Comparison of ENCODE assay signal across 9 cellular contexts in the genomic region with DNA sequence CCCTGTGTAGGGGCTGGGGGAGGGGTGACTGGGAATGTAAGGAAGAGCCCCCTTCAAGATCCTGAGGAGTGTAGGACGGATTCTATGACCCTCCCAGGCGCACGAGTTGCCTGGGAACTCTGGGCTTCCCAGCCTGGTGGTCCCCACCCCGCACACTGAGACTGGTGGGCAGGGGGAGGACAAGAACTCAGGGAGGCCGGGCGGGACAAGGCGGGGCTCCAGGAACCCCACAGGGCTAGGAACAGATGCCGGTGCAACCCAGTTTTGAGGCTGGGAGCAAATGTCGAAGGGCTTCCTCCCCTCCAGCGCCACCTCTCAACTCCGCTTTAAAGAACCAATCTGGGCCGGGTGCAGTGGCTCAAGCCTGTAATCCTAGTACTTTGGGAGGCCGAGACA. TPM values are rescaled to one million over a fixed set of nuclear protein-coding genes. Genes with fewer than 3 reads are reported as not detected.
DNase-seq lines count a peak whose midpoint lies in the region; ATAC-seq, FAIRE-seq and TF ChIP-seq lines count a peak whose summit lies in the region.
"Had no signal": no experiment of that assay in that cellular context is flagged by ENCODE, and none has a peak within 500 bp of the region (broad histone marks: within the 10 kb centered on the region; RNA-seq: fewer than 3 reads in every experiment).

No MANE protein-coding gene starts in this region.

- intact Hi-C loops in endothelial cell of umbilical vein (cut with micrococcal nuclease), result no loop called here

- H2AFZ ChIP-seq in endothelial cell of umbilical vein (ENCODE audit: low read depth, low read length) (no peak overlapping the region), osteoblast (ENCODE audit: low read length) (peak overlapping the region; percentile 56)

- H3K36me3 ChIP-seq in BJ (ENCODE audit: control insufficient read depth, insufficient read depth, low read length), result peaks cover 2% of the 10 kb centered on the region
- peaks cover 23% of the 10 kb centered on the region for H3K36me3 ChIP-seq in NT2/D1 (ENCODE audit: insufficient read depth, insufficient read length, low read length)
- H3K36me3 ChIP-seq in endothelial cell of umbilical vein (ENCODE audit: control insufficient read depth in 2 of 2, extremely low read depth in 1 of 2, insufficient read depth in 2 of 2, low read length in 2 of 2), result peaks cover 0 to 5% of the 10 kb centered on the region in 2 experiments
- peaks cover 13% of the 10 kb centered on the region for H3K36me3 ChIP-seq in osteoblast (ENCODE audit: insufficient read depth, low read length)

- no peak for TF ChIP-seq POLR2A in endothelial cell of umbilical vein (IDR thresholded peaks at IDR 0.05; ENCODE audit: low read depth, low read length)

- BruUV-seq in endothelial cell of umbilical vein (replicated peaks; lab: Mats Ljungman, UMichigan), result no TSS peak

- H3K79me2 ChIP-seq in endothelial cell of umbilical vein (ENCODE audit: control insufficient read depth, insufficient read depth, low read length), result peaks cover 41% of the 10 kb centered on the region
- peaks cover 37% of the 10 kb centered on the region for H3K79me2 ChIP-seq in osteoblast (ENCODE audit: insufficient read depth, low read length)

- ATAC-seq in GM21576 (IDR thresholded peaks at IDR 0.05; ENCODE audit: unreplicated experiment) (no peak), HG02798 (IDR thresholded peaks at IDR 0.05; ENCODE audit: poor library complexity, unreplicated experiment) (no peak)

- H3K4me3 ChIP-seq in BJ (ENCODE audit: low read depth, low read length), result peak overlapping the region; percentile 74; the same call in 1 of the 2 replicates
- H3K4me3 ChIP-seq in NT2/D1 (ENCODE audit: insufficient read length, low read depth), result peak overlapping the region; percentile 78
- no peak overlapping the region for H3K4me3 ChIP-seq in endothelial cell of umbilical vein (replicated peaks in 1 of 3; ENCODE audit: insufficient read depth in 1 of 3, low read depth in 1 of 3, low read length in 3 of 3)
- peak overlapping the region; percentile 78 for H3K4me3 ChIP-seq in osteoblast (ENCODE audit: insufficient read depth, low read length)

- H3K27me3 ChIP-seq in BJ (ENCODE audit: control insufficient read depth, insufficient read depth, low read length) (no peaks in the 10 kb centered on the region), NT2/D1 (ENCODE audit: insufficient read depth, insufficient read length) (no peaks in the 10 kb centered on the region), endothelial cell of umbilical vein (ENCODE audit: control insufficient read depth in 2 of 2, insufficient read depth in 2 of 2, low read length in 2 of 2) (no peaks in the 10 kb centered on the region), osteoblast (ENCODE audit: insufficient read depth, low read length) (no peaks in the 10 kb centered on the region)

- no peaks in the 10 kb centered on the region for H3K9me3 ChIP-seq in NT2/D1 (ENCODE audit: insufficient read depth, low read length)
- no peaks in the 10 kb centered on the region for H3K9me3 ChIP-seq in endothelial cell of umbilical vein (replicated peaks; ENCODE audit: control insufficient read depth, insufficient read depth, low read length)
- no peaks in the 10 kb centered on the region for H3K9me3 ChIP-seq in osteoblast (ENCODE audit: low read depth, low read length)

- DNase-seq in BJ (ENCODE audit: low read depth), result no peak
- DNase-seq in NT2/D1 (ENCODE audit: low read depth, low spot score), result no peak
- DNase-seq in endothelial cell of umbilical vein (ENCODE audit: low read depth, low spot score), result no peak
- DNase-seq in osteoblast (ENCODE audit: insufficient read length, low spot score, missing footprints), result no peak
- DNase-seq in iPS-NIHi7 (ENCODE audit: extremely low spot score), result no peak
- DNase-seq in anterior cingulate cortex (lab: John Stamatoyannopoulos, UW), result no peak
- DNase-seq: effector memory CD4-positive, alpha-beta T cell had no signal

- H3K4me1 ChIP-seq in NT2/D1 (ENCODE audit: insufficient read depth, insufficient read length) (peaks cover 6% of the 10 kb centered on the region), endothelial cell of umbilical vein (ENCODE audit: control insufficient read depth, extremely low read depth, insufficient read depth, low read length) (peaks cover 21% of the 10 kb centered on the region), osteoblast (ENCODE audit: insufficient read depth, low read length) (peaks cover 29% of the 10 kb centered on the region)

- H3K27ac ChIP-seq in endothelial cell of umbilical vein (ENCODE audit: insufficient read depth, low read depth, low read length) (peak overlapping the region; percentile 93), osteoblast (ENCODE audit: low read depth, low read length) (peak overlapping the region; percentile 91)

- TF ChIP-seq CTCF in BJ (IDR thresholded peaks at IDR 0.05; ENCODE audit: insufficient read depth, low read depth, low read length) (no peak), endothelial cell of umbilical vein (IDR thresholded peaks at IDR 0.05; ENCODE audit: extremely low read depth in 1 of 2, insufficient read depth in 1 of 2, low read depth in 1 of 2, low read length in 2 of 2) (no peak), osteoblast (IDR thresholded peaks at IDR 0.05; ENCODE audit: extremely low read depth, low read depth, low read length) (no peak)

- FAIRE-seq in endothelial cell of umbilical vein (lab: Jason Lieb, UNC), result no peak

- CTCF ChIA-PET in BJ (lab: Yijun Ruan, JAX), result interaction anchor here (0.7 to 1.9 kb wide), 2 partner anchors 9 to 33 kb away, joined by 3 to 4 read pairs; no protein-coding TSS in a partner anchor
- CTCF ChIA-PET in endothelial cell of umbilical vein (lab: Charles Lee), result no interaction called here

- H3K4me2 ChIP-seq in endothelial cell of umbilical vein (ENCODE audit: insufficient read depth, low read length) (peak overlapping the region; percentile 64), osteoblast (ENCODE audit: insufficient read depth, low read length) (peak overlapping the region; percentile 91)

- H4K20me1 ChIP-seq in endothelial cell of umbilical vein (replicated peaks; ENCODE audit: control insufficient read depth, extremely low read depth, insufficient read depth, low read length) (no peaks in the 10 kb centered on the region), osteoblast (ENCODE audit: insufficient read depth, low read length) (peaks cover 25% of the 10 kb centered on the region)

- no peaks in the 10 kb centered on the region for H3K9me1 ChIP-seq in endothelial cell of umbilical vein (replicated peaks; ENCODE audit: control insufficient read depth, extremely low read depth, insufficient read depth, low read length)

- H3K9ac ChIP-seq in NT2/D1 (ENCODE audit: insufficient read length, low read depth) (peak overlapping the region; percentile 96), endothelial cell of umbilical vein (replicated peaks; ENCODE audit: extremely low read depth, insufficient read depth, low read length) (no peak overlapping the region)

- dilution Hi-C loops in endothelial cell of umbilical vein (cut with MboI; ENCODE audit: extremely low pct_ligation_motif_present, low sequenced_read_pairs), result no loop called here

- POLR2A ChIA-PET in BJ (lab: Charles Lee), result no interaction called here
- POLR2A ChIA-PET in endothelial cell of umbilical vein (lab: Charles Lee), result no interaction called here

TF ChIP-seq in endothelial cell of umbilical vein, 7 proteins besides CTCF, POLR2A, EP300 and RAD21:
- TF ChIP-seq GATA2 (IDR thresholded peaks at IDR 0.05; ENCODE audit: insufficient read depth, insufficient read length, low read depth, low read length), result no peak
- TF ChIP-seq FOS (IDR thresholded peaks at IDR 0.05; ENCODE audit: borderline replicate concordance, insufficient read depth, low read length), result no peak
- TF ChIP-seq POLR2AphosphoS5 (IDR thresholded peaks at IDR 0.05; ENCODE audit: insufficient read depth, low read depth, low read length), result no peak
- TF ChIP-seq EZH2 (IDR thresholded peaks at IDR 0.05; ENCODE audit: borderline replicate concordance, low read depth, low read length, severe bottlenecking), result no peak
- TF ChIP-seq, protein P1, sequence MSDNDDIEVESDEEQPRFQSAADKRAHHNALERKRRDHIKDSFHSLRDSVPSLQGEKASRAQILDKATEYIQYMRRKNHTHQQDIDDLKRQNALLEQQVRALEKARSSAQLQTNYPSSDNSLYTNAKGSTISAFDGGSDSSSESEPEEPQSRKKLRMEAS (IDR thresholded peaks at IDR 0.05; ENCODE audit: insufficient read depth, insufficient read length), result no peak
- no peak for TF ChIP-seq JUN (IDR thresholded peaks at IDR 0.05; ENCODE audit: borderline replicate concordance, insufficient read depth, insufficient read length, low read depth)

RNA-seq across cellular contexts. Expression of gene VDAC1, which starts 1.3 kb away (rescaled TPM):
- 187 and 195 TPM in 2 replicates for polyA plus RNA-seq in BJ (2011; rRNA removed)
- 59.9 and 81.0 TPM in 2 replicates for polyA minus RNA-seq in BJ (2011; rRNA and poly(A)+ RNA removed)
- 247 and 253 TPM in 2 replicates for total RNA-seq in endothelial cell of umbilical vein
- polyA plus RNA-seq in endothelial cell of umbilical vein, result 82.8 and 116 TPM in 2 replicates
- 186 and 212 TPM in 2 replicates for polyA plus RNA-seq in endothelial cell of umbilical vein (2011; cell fraction: cytosol; rRNA removed)
- 103 and 138 TPM in 2 replicates for polyA plus RNA-seq in endothelial cell of umbilical vein (2011; cell fraction: nucleus; rRNA removed)
- polyA plus RNA-seq in endothelial cell of umbilical vein (2012), result 253 and 326 TPM in 2 replicates
- 75.6 and 82.9 TPM in 2 replicates for polyA minus RNA-seq in endothelial cell of umbilical vein
- polyA minus RNA-seq in endothelial cell of umbilical vein (2011; cell fraction: cytosol; rRNA and poly(A)+ RNA removed), result 81.1 TPM
- 39.8 and 53.0 TPM in 2 replicates for polyA minus RNA-seq in endothelial cell of umbilical vein (2011; cell fraction: nucleus; rRNA and poly(A)+ RNA removed)
- total RNA-seq in osteoblast, result 236 and 264 TPM in 2 replicates

RNA-seq across cellular contexts. Expression of gene C5orf15, which starts 37.7 kb away (rescaled TPM):
- polyA plus RNA-seq in BJ (2011; rRNA removed), result 48.1 and 85.5 TPM in 2 replicates
- polyA minus RNA-seq in BJ (2011; rRNA and poly(A)+ RNA removed), result 14.9 and 15.5 TPM in 2 replicates
- total RNA-seq in endothelial cell of umbilical vein, result 24.8 and 25.3 TPM in 2 replicates
- 41.1 and 45.4 TPM in 2 replicates for polyA plus RNA-seq in endothelial cell of umbilical vein
- 26.6 and 29.2 TPM in 2 replicates for polyA plus RNA-seq in endothelial cell of umbilical vein (2011; cell fraction: cytosol; rRNA removed)
- 16.3 and 24.2 TPM in 2 replicates for polyA plus RNA-seq in endothelial cell of umbilical vein (2011; cell fraction: nucleus; rRNA removed)
- polyA plus RNA-seq in endothelial cell of umbilical vein (2012), result 26.8 and 27.3 TPM in 2 replicates
- 22.9 and 35.3 TPM in 2 replicates for polyA minus RNA-seq in endothelial cell of umbilical vein
- polyA minus RNA-seq in endothelial cell of umbilical vein (2011; cell fraction: cytosol; rRNA and poly(A)+ RNA removed), result 26.2 TPM
- 7.3 and 9.8 TPM in 2 replicates for polyA minus RNA-seq in endothelial cell of umbilical vein (2011; cell fraction: nucleus; rRNA and poly(A)+ RNA removed)
- 68.4 and 77.2 TPM in 2 replicates for total RNA-seq in osteoblast

Comparison
In these comparisons a context has a peak if more than half of its experiments do, and no peak if none do; other contexts are left out.
1. H3K4me3 ChIP-seq: peak in BJ (single experiment), NT2/D1 (single experiment) and osteoblast (single experiment); none in endothelial cell of umbilical vein (0 of 3).